2 cellular contexts compared by ENCODE assay signal in genomic region chr15:77637851-77638402, GRCh38.
TF ChIP-seq lines count a peak whose summit lies in the region.

No MANE protein-coding gene starts in this region.

TF ChIP-seq in HEK293, 187 proteins besides CTCF, POLR2A, EP300 and RAD21 (continued from another document):
- TF ChIP-seq REST (tag by site-specific recombination; IDR thresholded peaks at IDR 0.05), result 0 out of 2 replicates have a peak, but pooled peaks have one; percentile 33
- TF ChIP-seq ZNF544 (tag by site-specific recombination; IDR thresholded peaks at IDR 0.05), result no peak
- no peak for TF ChIP-seq KLF10 (tag by site-specific recombination; IDR thresholded peaks at IDR 0.05)
- no peak for TF ChIP-seq ZBTB26 (tag by site-specific recombination; optimal IDR thresholded peaks at IDR 0.05)
- no peak for TF ChIP-seq ZNF548 (tag by site-specific recombination; IDR thresholded peaks at IDR 0.05)
- TF ChIP-seq GFI1B (tag by site-specific recombination; IDR thresholded peaks at IDR 0.05), result no peak
- TF ChIP-seq ZNF670 (tag by site-specific recombination; IDR thresholded peaks at IDR 0.05; ENCODE audit: low read depth), result no peak
- TF ChIP-seq ZIC2 (tag by site-specific recombination; IDR thresholded peaks at IDR 0.05), result peak; percentile 76
- no peak for TF ChIP-seq ZNF248 (tag by site-specific recombination; IDR thresholded peaks at IDR 0.05)

TF ChIP-seq in WTC11, 78 proteins besides CTCF, POLR2A, EP300 and RAD21 (continued from another document):
- TF ChIP-seq E2F1 (CRISPR knock-in tag; IDR thresholded peaks at IDR 0.05), result no peak
- TF ChIP-seq HMGXB4 (CRISPR knock-in tag; IDR thresholded peaks at IDR 0.05), result no peak
